18 cellular contexts compared by ENCODE assay signal in the genomic region with DNA sequence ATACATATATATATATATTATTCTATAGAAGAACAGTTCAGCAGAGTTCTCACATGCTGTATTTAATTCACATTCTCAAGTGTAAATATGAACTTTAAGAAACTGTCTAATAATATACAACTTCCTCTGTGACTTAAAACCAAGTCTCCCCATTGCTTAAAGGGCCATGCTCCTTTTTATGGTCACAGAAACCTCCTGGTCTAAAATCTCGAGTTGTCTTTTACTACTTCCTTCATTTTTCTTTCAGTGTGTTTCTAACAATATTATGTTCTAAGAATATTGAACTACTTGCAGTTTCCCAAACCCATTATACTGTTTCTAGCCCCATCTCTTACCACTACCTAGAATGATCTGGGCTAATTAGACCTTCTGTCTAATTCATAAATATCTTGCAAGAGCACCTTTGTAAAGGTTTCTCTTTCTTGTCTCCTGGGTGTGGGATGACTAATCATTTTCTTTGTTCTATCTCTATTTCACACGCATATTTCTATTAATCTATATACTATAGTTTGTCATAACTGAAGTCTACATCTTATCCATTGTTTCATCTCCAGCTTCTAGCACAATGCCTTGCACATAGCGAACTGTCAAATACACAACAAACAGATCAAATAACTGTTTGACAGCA. TPM values are rescaled to one million over a fixed set of nuclear protein-coding genes. Genes with fewer than 3 reads are reported as not detected.
A peak's percentile ranks its signal among the peaks of the same experiment; 100 is the strongest.
DNase-seq lines count a peak whose midpoint lies in the region; ATAC-seq and TF ChIP-seq lines count a peak whose summit lies in the region.
"Had no signal": no experiment of that assay in that cellular context is flagged by ENCODE, and none has a peak within 500 bp of the region (broad histone marks: within the 10 kb centered on the region; RNA-seq: fewer than 3 reads in every experiment).

No MANE protein-coding gene starts in this region.

- no peak overlapping the region for H3K9ac ChIP-seq in Loucy (ENCODE audit: low read depth, low read length, poor library complexity, severe bottlenecking)
- H3K9ac ChIP-seq: neural progenitor cell, SK-N-SH had no signal

- H3K4me2 ChIP-seq in Loucy (ENCODE audit: low read depth, low read length, poor library complexity, severe bottlenecking) (peak overlapping the region; percentile 54), OCI-LY7 (ENCODE audit: low read length) (no peak overlapping the region)
- H3K4me2 ChIP-seq: neural progenitor cell, SK-N-SH had no signal

- CTCF ChIA-PET in OCI-LY7 (lab: Charles Lee; ENCODE audit: unreplicated experiment), result no interaction called here
- CTCF ChIA-PET in activated CD8-positive, alpha-beta memory T cell treated with anti-CD3 and anti-CD28 coated beads, Interleukin-2, amount 10 ng/mL, durations not matched to agents 7 days and 5 days (lab: Charles Lee), result no interaction called here

- no peaks in the 10 kb centered on the region for H4K20me1 ChIP-seq in Loucy (ENCODE audit: insufficient read depth, low read length, poor library complexity, severe bottlenecking)
- no peaks in the 10 kb centered on the region for H4K20me1 ChIP-seq in OCI-LY7 (ENCODE audit: insufficient read depth, low read length)

- no peaks in the 10 kb centered on the region for H3K36me3 ChIP-seq in Loucy (ENCODE audit: insufficient read depth, low read length)
- no peaks in the 10 kb centered on the region for H3K36me3 ChIP-seq in OCI-LY7 (ENCODE audit: insufficient read depth, low read length)
- H3K36me3 ChIP-seq: MG63, neural progenitor cell, uterus had no signal

- no peaks in the 10 kb centered on the region for H3K4me1 Mint-ChIP-seq in activated CD8-positive, alpha-beta memory T cell treated with anti-CD3 and anti-CD28 coated beads, Interleukin-2, amount 10 ng/mL, durations not matched to agents 7 days and 5 days

- TF ChIP-seq CTCF in Loucy (conservative IDR thresholded peaks at IDR 0.05; ENCODE audit: low read length), result no peak
- no peak for TF ChIP-seq CTCF in OCI-LY7 (conservative IDR thresholded peaks at IDR 0.05; ENCODE audit: low read length)

- DNase-seq in OCI-LY7 (ENCODE audit: low spot score), result no peak
- no peak for DNase-seq in activated CD8-positive, alpha-beta memory T cell treated with anti-CD3 and anti-CD28 coated beads, Interleukin-2, amount 10 ng/mL, durations not matched to agents 7 days and 5 days
- no peak for DNase-seq in NCI-H82 (lab: John Stamatoyannopoulos, UW)
- DNase-seq in ACHN, result no peak
- DNase-seq: activated naive CD4-positive, alpha-beta T cell; effector CD8-positive, alpha-beta T cell; H9; MG63; NCI-H2081 treated with DMSO at 0.1 percent for 48 hours; SK-N-SH; stimulated activated naive CD4-positive, alpha-beta T cell treated with Interleukin-2 at 50 U/mL for 16 hours; uterus had no signal

- POLR2A ChIA-PET in OCI-LY7 (lab: Charles Lee), result no interaction called here

- H3K9me2 ChIP-seq in Loucy (replicated peaks; ENCODE audit: low read depth, low read length), result no peaks in the 10 kb centered on the region
- no peaks in the 10 kb centered on the region for H3K9me2 ChIP-seq in OCI-LY7 (ENCODE audit: insufficient read depth, low read length)
- H3K9me2 ChIP-seq: SK-N-SH had no signal

- H3K4me1 ChIP-seq in Loucy (ENCODE audit: insufficient read depth, low read length, poor library complexity, severe bottlenecking) (peaks cover 11% of the 10 kb centered on the region), OCI-LY7 (ENCODE audit: insufficient read depth, low read length, poor library complexity, severe bottlenecking) (no peaks in the 10 kb centered on the region)
- H3K4me1 ChIP-seq: neural progenitor cell, uterus had no signal

- intact Hi-C loops in OCI-LY7 (cut with micrococcal nuclease; ENCODE audit: unreplicated experiment), result no loop called here

- H2AFZ ChIP-seq in Loucy (ENCODE audit: low read length) (peak overlapping the region; percentile 84), OCI-LY7 (ENCODE audit: low read length) (no peak overlapping the region)
- H2AFZ ChIP-seq: neural progenitor cell had no signal

- H3K27ac ChIP-seq in OCI-LY7 (ENCODE audit: low read depth, low read length, poor library complexity, severe bottlenecking), result no peak overlapping the region
- H3K27ac ChIP-seq: neural progenitor cell, uterus had no signal

- no TSS peak for BruUV-seq in OCI-LY7 (replicated peaks; lab: Mats Ljungman, UMichigan)

- H3K4me3 ChIP-seq in Loucy (ENCODE audit: low read length, poor library complexity, severe bottlenecking), result no peak overlapping the region
- no peak overlapping the region for H3K4me3 ChIP-seq in OCI-LY7 (ENCODE audit: low read depth, low read length, poor library complexity, severe bottlenecking)
- H3K4me3 ChIP-seq: MG63, neural progenitor cell, uterus had no signal

- in situ Hi-C loops in ACHN (cut with HindIII; ENCODE audit: low pct_ligation_motif_present, low pct_unique_long_range_greater_than_20kb, low sequenced_read_pairs), result no loop called here

- H3F3A ChIP-seq in Loucy (ENCODE audit: low read depth), result no peaks in the 10 kb centered on the region

- H3K9me3 Mint-ChIP-seq in activated CD8-positive, alpha-beta memory T cell treated with anti-CD3 and anti-CD28 coated beads, Interleukin-2, amount 10 ng/mL, durations not matched to agents 7 days and 5 days (ENCODE audit: low read depth), result no peaks in the 10 kb centered on the region
- H3K9me3 Mint-ChIP-seq: H9 had no signal

- H3K27me3 ChIP-seq in Loucy (ENCODE audit: insufficient read depth, low read length, poor library complexity, severe bottlenecking), result no peaks in the 10 kb centered on the region
- H3K27me3 ChIP-seq: MG63, neural progenitor cell, uterus had no signal

- H3K36me3 Mint-ChIP-seq in activated CD8-positive, alpha-beta memory T cell treated with anti-CD3 and anti-CD28 coated beads, Interleukin-2, amount 10 ng/mL, durations not matched to agents 7 days and 5 days, result no peaks in the 10 kb centered on the region

- H3K27ac Mint-ChIP-seq in activated CD8-positive, alpha-beta memory T cell treated with anti-CD3 and anti-CD28 coated beads, Interleukin-2, amount 10 ng/mL, durations not matched to agents 7 days and 5 days, result no peak overlapping the region
- H3K27ac Mint-ChIP-seq: H9, neural progenitor cell had no signal

- H3K79me2 ChIP-seq in Loucy (ENCODE audit: insufficient read depth, low read length) (no peaks in the 10 kb centered on the region), OCI-LY7 (ENCODE audit: insufficient read depth, low read depth, low read length) (no peaks in the 10 kb centered on the region)

- H3K9me3 ChIP-seq in Loucy (ENCODE audit: insufficient read depth, low read depth, low read length) (no peaks in the 10 kb centered on the region), OCI-LY7 (ENCODE audit: low read length) (no peaks in the 10 kb centered on the region)
- H3K9me3 ChIP-seq: MG63, SK-N-SH, uterus had no signal

- no peaks in the 10 kb centered on the region for H3K27me3 Mint-ChIP-seq in activated CD8-positive, alpha-beta memory T cell treated with anti-CD3 and anti-CD28 coated beads, Interleukin-2, amount 10 ng/mL, durations not matched to agents 7 days and 5 days

- ATAC-seq in GM18858 (IDR thresholded peaks at IDR 0.05; ENCODE audit: unreplicated experiment) (peak; percentile 68), GM21423 (IDR thresholded peaks at IDR 0.05; ENCODE audit: unreplicated experiment) (peak; percentile 70), HG03095 (IDR thresholded peaks at IDR 0.05; ENCODE audit: unreplicated experiment) (peak; percentile 73)
- no peak for ATAC-seq in activated CD8-positive, alpha-beta memory T cell treated with anti-CD3 and anti-CD28 coated beads, Interleukin-2, amount 10 ng/mL, durations not matched to agents 7 days and 5 days
- ATAC-seq: sciatic nerve had no signal

- H3K4me3 Mint-ChIP-seq in activated CD8-positive, alpha-beta memory T cell treated with anti-CD3 and anti-CD28 coated beads, Interleukin-2, amount 10 ng/mL, durations not matched to agents 7 days and 5 days, result no peak overlapping the region
- H3K4me3 Mint-ChIP-seq: H9, neural progenitor cell had no signal

RNA-seq across cellular contexts. Expression of gene ERBB4, which starts 48.8 kb away (rescaled TPM):
- total RNA-seq in OCI-LY7 (2014; rRNA removed; shearing (Covaris generic)), result not detected in 2 replicates
- not detected in 2 replicates for total RNA-seq in OCI-LY7 (2022)
- not detected for total RNA-seq in activated CD8-positive, alpha-beta memory T cell treated with anti-CD3 and anti-CD28 coated beads, Interleukin-2, amount 10 ng/mL, durations not matched to agents 7 days and 5 days
